ENCODE assay signal across 9 cellular contexts in the genomic region with DNA sequence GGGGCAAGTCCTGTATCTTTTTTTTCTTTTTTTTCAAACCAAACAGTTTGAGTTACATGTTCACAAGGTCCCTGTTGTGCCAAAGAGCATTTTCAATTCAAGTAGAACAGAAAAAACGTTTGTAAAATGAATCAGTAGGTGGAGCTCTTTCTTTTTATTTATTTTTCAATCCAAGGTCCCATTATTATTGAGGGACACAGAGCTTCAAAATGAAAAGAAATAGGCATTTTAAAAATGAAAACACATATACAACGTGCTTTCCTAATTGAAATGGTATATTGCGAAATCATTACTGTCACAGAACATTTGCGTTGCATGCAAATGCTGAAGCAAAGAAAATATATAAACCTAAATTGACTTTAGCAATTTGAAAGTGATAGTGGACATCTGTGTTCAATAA.
DNase-seq lines count a peak whose midpoint lies in the region; ATAC-seq, FAIRE-seq and TF ChIP-seq lines count a peak whose summit lies in the region.
"Had no signal": no experiment of that assay in that cellular context is flagged by ENCODE, and none has a peak within 500 bp of the region (broad histone marks: within the 10 kb centered on the region; RNA-seq: fewer than 3 reads in every experiment).

No MANE protein-coding gene starts in this region.

- H3K23me2 ChIP-seq in H1 (ENCODE audit: low read depth, low read length), result no peaks in the 10 kb centered on the region

- H3K27ac Mint-ChIP-seq in activated T-helper 2 cell treated with anti-CD3 and anti-CD28 coated beads, Interferon-gamma antibody, Interleukin-2, Interleukin-4, amounts not matched to agents 10 μg/mL and 5 μg/mL and 100 μg/mL, durations not matched to agents 14 hours and 24 hours and 36 hours, result no peak overlapping the region

- no peak overlapping the region for H2BK120ac ChIP-seq in H1 (replicated peaks; ENCODE audit: low read depth, low read length)

- no peak overlapping the region for H3K4me3 Mint-ChIP-seq in activated T-helper 2 cell treated with anti-CD3 and anti-CD28 coated beads, Interferon-gamma antibody, Interleukin-2, Interleukin-4, amounts not matched to agents 10 μg/mL and 5 μg/mL and 100 μg/mL, durations not matched to agents 14 hours and 24 hours and 36 hours (ENCODE audit: low read depth)

- intact Hi-C loops in activated T-helper 2 cell treated with anti-CD3 and anti-CD28 coated beads, Interferon-gamma antibody, Interleukin-2, Interleukin-4, amounts not matched to agents 10 μg/mL and 5 μg/mL and 100 μg/mL, durations not matched to agents 14 hours and 24 hours and 36 hours (cut with micrococcal nuclease), result no loop called here

- POLR2A ChIA-PET in H1 (lab: Charles Lee; ENCODE audit: partially characterized antibody), result no interaction called here

- no peak for TF ChIP-seq POLR2A in H1 (IDR thresholded peaks at IDR 0.05; ENCODE audit: control extremely low read depth in 1 of 2, low read depth in 2 of 2, low read length in 2 of 2)

- H2BK20ac ChIP-seq in H1 (ENCODE audit: low read length), result no peak overlapping the region

- no peak overlapping the region for H2BK15ac ChIP-seq in H1 (ENCODE audit: low read length)

- H3K14ac ChIP-seq in H1 (ENCODE audit: insufficient read length), result no peak overlapping the region

- no peaks in the 10 kb centered on the region for H3K9me2 ChIP-seq in GM23248 (ENCODE audit: insufficient read depth)

- 2 to 7% methylated on average over 4 of the region's 4 CpGs for WGBS in GM23248 (ENCODE audit: low coverage in 1 of 2, low lambda C conversion rate in 2 of 2, missing lambda C conversion rate in 2 of 2), 2 experiments
- WGBS in H1 (ENCODE audit: extremely low coverage in 1 of 2, insufficient coverage in 1 of 2, insufficient read length in 1 of 2, insufficient replicate concordance in 2 of 2, low coverage in 1 of 2, low lambda C conversion rate in 2 of 2, missing lambda C conversion rate in 1 of 2), 2 experiments, result 58% methylated on average over 4 of the region's 4 CpGs; no CpG with 5 or more reads in 1 of the 2 experiments

- no peak overlapping the region for H2BK5ac ChIP-seq in H1 (ENCODE audit: low read depth, low read length)

- no peak overlapping the region for H3K23ac ChIP-seq in H1 (ENCODE audit: insufficient read length)

- H4K8ac ChIP-seq in H1 (ENCODE audit: extremely low read depth, insufficient read depth, low read length), result no peak overlapping the region

- no peaks in the 10 kb centered on the region for H3K27me3 Mint-ChIP-seq in activated T-helper 2 cell treated with anti-CD3 and anti-CD28 coated beads, Interferon-gamma antibody, Interleukin-2, Interleukin-4, amounts not matched to agents 10 μg/mL and 5 μg/mL and 100 μg/mL, durations not matched to agents 14 hours and 24 hours and 36 hours (ENCODE audit: low read depth)

- no peak overlapping the region for H2BK12ac ChIP-seq in H1 (ENCODE audit: low read depth, low read length)

- no peaks in the 10 kb centered on the region for H3K79me1 ChIP-seq in H1 (ENCODE audit: low read depth, low read length)

- TF ChIP-seq EP300 in H1 (IDR thresholded peaks at IDR 0.05; ENCODE audit: borderline replicate concordance in 1 of 2, low read depth in 2 of 2, low read length in 2 of 2), result no peak

- H3K4me3 ChIP-seq in GM23248, result no peak overlapping the region
- H3K4me3 ChIP-seq in H1 (ENCODE audit: extremely low read depth in 1 of 4, insufficient read depth in 2 of 4, low read depth in 3 of 4, low read length in 4 of 4), result no peak overlapping the region

- H4K20me1 ChIP-seq in GM23248 (ENCODE audit: insufficient read depth) (no peaks in the 10 kb centered on the region), H1 (replicated peaks in 1 of 2; ENCODE audit: control insufficient read depth in 1 of 2, insufficient read depth in 2 of 2, low read length in 2 of 2) (no peaks in the 10 kb centered on the region)

- H3K56ac ChIP-seq in H1 (replicated peaks; ENCODE audit: insufficient read length, low read depth, low read length), result no peak overlapping the region

- ATAC-seq in HG03354 (IDR thresholded peaks at IDR 0.05; ENCODE audit: poor library complexity, severe bottlenecking, unreplicated experiment), result no peak

- in situ Hi-C loops in GM23248 (cut with MboI), result no loop called here

- H3K36me3 ChIP-seq in GM23248 (ENCODE audit: low read depth), result no peaks in the 10 kb centered on the region
- no peaks in the 10 kb centered on the region for H3K36me3 ChIP-seq in H1 (ENCODE audit: control insufficient read depth in 2 of 4, insufficient read depth in 4 of 4, low read length in 3 of 4)

- H3K79me2 ChIP-seq in GM23248 (ENCODE audit: insufficient read depth), result no peaks in the 10 kb centered on the region
- no peaks in the 10 kb centered on the region for H3K79me2 ChIP-seq in H1 (ENCODE audit: control insufficient read depth in 1 of 2, insufficient read depth in 2 of 2, low read length in 2 of 2)

- CTCF ChIA-PET in H1 (lab: Charles Lee; ENCODE audit: partially characterized antibody), result interaction anchor here (0.7 to 2.0 kb wide), 14 partner anchors 9 to 694 kb away, joined by 3 to 7 read pairs (median 4); no protein-coding TSS in a partner anchor

- peak overlapping the region; percentile 17 for H3K4me2 ChIP-seq in GM23248 (ENCODE audit: unreplicated experiment)
- H3K4me2 ChIP-seq in H1 (ENCODE audit: insufficient read depth in 1 of 2, low read depth in 2 of 2, low read length in 2 of 2), result no peak overlapping the region

- H3K4ac ChIP-seq in H1 (replicated peaks; ENCODE audit: insufficient read length, low read depth, low read length), result no peak overlapping the region

- no peaks in the 10 kb centered on the region for H3K27me3 ChIP-seq in GM23248 (replicated peaks; ENCODE audit: insufficient read depth)
- H3K27me3 ChIP-seq in H1 (replicated peaks in 1 of 4; ENCODE audit: control insufficient read depth in 3 of 4, extremely low read depth in 1 of 4, insufficient read depth in 3 of 4, low read length in 3 of 4), result peaks cover 0 to 1% (median 0%) of the 10 kb centered on the region in 4 experiments; a peak in 1 of 7 replicates

- H4K5ac ChIP-seq in H1 (ENCODE audit: insufficient read length, low read depth, low read length), result no peak overlapping the region

- H2AK5ac ChIP-seq in H1 (ENCODE audit: low read depth, low read length), result no peak overlapping the region

- H2AFZ ChIP-seq in GM23248, result no peak overlapping the region
- H2AFZ ChIP-seq in H1 (ENCODE audit: low read length), result no peak overlapping the region

- H3K27ac ChIP-seq in GM23248, result no peak overlapping the region
- no peak overlapping the region for H3K27ac ChIP-seq in H1 (ENCODE audit: low read depth, low read length)

- H3K4me1 ChIP-seq in GM23248 (ENCODE audit: insufficient read depth) (peaks cover 6% of the 10 kb centered on the region; the same call in 1 of the 2 replicates), H1 (replicated peaks in 1 of 4; ENCODE audit: control insufficient read depth in 3 of 4, insufficient read depth in 4 of 4, low read length in 3 of 4) (peaks cover 0 to 3% (median 0%) of the 10 kb centered on the region in 4 experiments; a peak in 2 of 7 replicates)

- TF ChIP-seq RAD21 in H1 (IDR thresholded peaks at IDR 0.05 in 1 of 2, conservative IDR thresholded peaks at IDR 0.05 in 1 of 2; ENCODE audit: low read depth in 2 of 2, low read length in 2 of 2), result peak in 1 of 2 experiments; percentile 18; a peak in 2 of 4 replicates

- H3F3A ChIP-seq in GM23248 (ENCODE audit: insufficient read depth), result no peaks in the 10 kb centered on the region

- no peak for TF ChIP-seq CTCF in H1 (IDR thresholded peaks at IDR 0.05; ENCODE audit: control extremely low read depth in 1 of 3, insufficient read depth in 1 of 3, low read depth in 1 of 3, low read length in 3 of 3)

- no peaks in the 10 kb centered on the region for H3K9me3 ChIP-seq in GM23248 (ENCODE audit: low read depth)
- H3K9me3 ChIP-seq in H1 (ENCODE audit: insufficient read depth in 2 of 2, low read depth in 1 of 2, low read length in 1 of 2), result peaks cover 4 to 6% of the 10 kb centered on the region in 2 experiments; a peak in 2 of 4 replicates

- H4K91ac ChIP-seq in H1 (replicated peaks; ENCODE audit: insufficient read length, low read length), result no peak overlapping the region

- no peaks in the 10 kb centered on the region for H3K9me3 Mint-ChIP-seq in activated T-helper 2 cell treated with anti-CD3 and anti-CD28 coated beads, Interferon-gamma antibody, Interleukin-2, Interleukin-4, amounts not matched to agents 10 μg/mL and 5 μg/mL and 100 μg/mL, durations not matched to agents 14 hours and 24 hours and 36 hours

- H3K4me1 Mint-ChIP-seq in activated T-helper 2 cell treated with anti-CD3 and anti-CD28 coated beads, Interferon-gamma antibody, Interleukin-2, Interleukin-4, amounts not matched to agents 10 μg/mL and 5 μg/mL and 100 μg/mL, durations not matched to agents 14 hours and 24 hours and 36 hours (ENCODE audit: low read depth), result no peaks in the 10 kb centered on the region

- DNase-seq in GM23248 (peak; percentile 43), NCI-H526 (lab: John Stamatoyannopoulos, UW) (peak; percentile 24 to 60), H1 (ENCODE audit: low read depth in 1 of 2, low spot score in 2 of 2) (no peak), renal cortical epithelial cell (ENCODE audit: low read depth) (peak; percentile 81), COR-L47 (lab: John Stamatoyannopoulos, UW) (no peak), ureter (ENCODE audit: low spot score) (no peak)
- DNase-seq in activated T-helper 2 cell treated with anti-CD3 and anti-CD28 coated beads, Interferon-gamma antibody, Interleukin-2, Interleukin-4, amounts not matched to agents 10 μg/mL and 5 μg/mL and 100 μg/mL, durations not matched to agents 14 hours and 24 hours and 36 hours (ENCODE audit: low spot score), result no peak
- DNase-seq: T-helper 9 cell had no signal

- no peak for FAIRE-seq in H1 (lab: Jason Lieb, UNC)

- H3K18ac ChIP-seq in H1 (ENCODE audit: extremely low read depth, low read length), result no peak overlapping the region

- H3K36me3 Mint-ChIP-seq in activated T-helper 2 cell treated with anti-CD3 and anti-CD28 coated beads, Interferon-gamma antibody, Interleukin-2, Interleukin-4, amounts not matched to agents 10 μg/mL and 5 μg/mL and 100 μg/mL, durations not matched to agents 14 hours and 24 hours and 36 hours (ENCODE audit: low read depth), result no peaks in the 10 kb centered on the region

- H3K9ac ChIP-seq in GM23248, result no peak overlapping the region
- H3K9ac ChIP-seq in H1 (replicated peaks in 1 of 4; ENCODE audit: extremely low read depth in 1 of 4, low read depth in 3 of 4, low read length in 3 of 4), result no peak overlapping the region

TF ChIP-seq in H1, 55 proteins besides CTCF, POLR2A, EP300 and RAD21:
- TF ChIP-seq CEBPB (IDR thresholded peaks at IDR 0.05; ENCODE audit: low read depth, low read length) (peak; percentile 94), POU5F1 (IDR thresholded peaks at IDR 0.05; ENCODE audit: low read depth, low read length) (no peak)

Comparison
In these comparisons a context has a peak if more than half of its experiments do, and no peak if none do; other contexts are left out.
1. DNase-seq: peak in GM23248 (single experiment), NCI-H526 (2 of 2) and renal cortical epithelial cell (single experiment); none in H1 (0 of 2), COR-L47 (single experiment), activated T-helper 2 cell treated with anti-CD3 and anti-CD28 coated beads, Interferon-gamma antibody, Interleukin-2, Interleukin-4, amounts not matched to agents 10 μg/mL and 5 μg/mL and 100 μg/mL, durations not matched to agents 14 hours and 24 hours and 36 hours (single experiment) and ureter (single experiment).